ENCODE assay signal across 14 cellular contexts in genomic region chr12:39628836-39629235, GRCh38. TPM values are rescaled to one million over a fixed set of nuclear protein-coding genes. Genes with fewer than 3 reads are reported as not detected.
DNase-seq lines count a peak whose midpoint lies in the region; ATAC-seq and TF ChIP-seq lines count a peak whose summit lies in the region.
"Had no signal": no experiment of that assay in that cellular context is flagged by ENCODE, and none has a peak within 500 bp of the region (broad histone marks: within the 10 kb centered on the region; RNA-seq: fewer than 3 reads in every experiment).

No MANE protein-coding gene starts in this region.

- H3K79me2 ChIP-seq in hepatocyte, result no peaks in the 10 kb centered on the region

- H3K4me3 ChIP-seq in hepatocyte, result no peak overlapping the region
- H3K4me3 ChIP-seq: SK-N-MC had no signal

- H3K4me1 ChIP-seq in hepatocyte (ENCODE audit: insufficient read depth), result no peaks in the 10 kb centered on the region

- TF ChIP-seq CTCF in hepatocyte (IDR thresholded peaks at IDR 0.05; ENCODE audit: poor library complexity), result no peak

- WGBS in hepatocyte (ENCODE audit: low lambda C conversion rate, missing lambda C conversion rate), result 82% methylated on average over 1 of the region's 1 CpG

- H3K9me2 ChIP-seq in hepatocyte (replicated peaks; ENCODE audit: insufficient read depth), result no peaks in the 10 kb centered on the region

- H3K36me3 Mint-ChIP-seq in T-helper 2 cell treated with Interferon-gamma antibody and Interleukin-4, amounts not matched to agents 5 μg/mL and 100 μg/mL, for 36 hours (ENCODE audit: low read depth), result peaks cover 15% of the 10 kb centered on the region
- H3K36me3 Mint-ChIP-seq in natural killer cell treated with Interleukin-12 subunit alpha and Interleukin-12 subunit beta and Interleukin-15 and Interleukin-18, amount 100 ng/mL, for 72 hours, result no peaks in the 10 kb centered on the region

- no peak overlapping the region for H3K4me2 ChIP-seq in hepatocyte

- H3K27me3 Mint-ChIP-seq in T-helper 2 cell treated with Interferon-gamma antibody and Interleukin-4, amounts not matched to agents 5 μg/mL and 100 μg/mL, for 36 hours (ENCODE audit: low read depth), result no peaks in the 10 kb centered on the region
- H3K27me3 Mint-ChIP-seq in natural killer cell treated with Interleukin-12 subunit alpha and Interleukin-12 subunit beta and Interleukin-15 and Interleukin-18, amount 100 ng/mL, for 72 hours, result no peaks in the 10 kb centered on the region
- H3K27me3 Mint-ChIP-seq: dendritic cell treated with granulocyte-macrophage colony-stimulating factor and Interleukin-4, amounts not matched to agents 40 ng/mL and 50 ng/mL, for 4 days had no signal

- H3K4me3 Mint-ChIP-seq in T-helper 2 cell treated with Interferon-gamma antibody and Interleukin-4, amounts not matched to agents 5 μg/mL and 100 μg/mL, for 36 hours, result peak overlapping the region; percentile 63
- H3K4me3 Mint-ChIP-seq in natural killer cell treated with Interleukin-12 subunit alpha and Interleukin-12 subunit beta and Interleukin-15 and Interleukin-18, amount 100 ng/mL, for 72 hours, result peak overlapping the region; percentile 76
- H3K4me3 Mint-ChIP-seq: dendritic cell treated with granulocyte-macrophage colony-stimulating factor and Interleukin-4, amounts not matched to agents 40 ng/mL and 50 ng/mL, for 4 days had no signal

- H3K9me3 ChIP-seq in hepatocyte (ENCODE audit: low read depth), result no peaks in the 10 kb centered on the region

- DNase-seq in NOMO-1 treated with DMSO at 0.1 percent for 48 hours (lab: John Stamatoyannopoulos, UW; ENCODE audit: unreplicated experiment) (peak; percentile 45), NOMO-1 treated with dmso at 0.1 percent for 144 hours (lab: John Stamatoyannopoulos, UW; ENCODE audit: unreplicated experiment) (no peak), EL (no peak), hepatocyte (ENCODE audit: low spot score) (no peak), NCI-H1105 treated with DMSO at 0.1 percent for 48 hours (lab: John Stamatoyannopoulos, UW) (no peak)
- DNase-seq in T-helper 2 cell treated with Interferon-gamma antibody and Interleukin-4, amounts not matched to agents 5 μg/mL and 100 μg/mL, for 36 hours (ENCODE audit: low spot score), result no peak
- no peak for DNase-seq in natural killer cell treated with Interleukin-12 subunit alpha and Interleukin-12 subunit beta and Interleukin-15 and Interleukin-18, amount 100 ng/mL, for 72 hours (ENCODE audit: low spot score)
- DNase-seq: amygdala, NCI-H1417, NCI-H82 had no signal

- ATAC-seq in HG02678 (IDR thresholded peaks at IDR 0.05; ENCODE audit: unreplicated experiment), result peak; percentile 55
- ATAC-seq in natural killer cell treated with Interleukin-12 subunit alpha and Interleukin-12 subunit beta and Interleukin-15 and Interleukin-18, amount 100 ng/mL, for 72 hours, result peak in 1 of 2 donors; percentile 83

- H2AFZ ChIP-seq in hepatocyte, result no peak overlapping the region

- peaks cover 4% of the 10 kb centered on the region for H3K9me3 Mint-ChIP-seq in T-helper 2 cell treated with Interferon-gamma antibody and Interleukin-4, amounts not matched to agents 5 μg/mL and 100 μg/mL, for 36 hours
- H3K9me3 Mint-ChIP-seq in natural killer cell treated with Interleukin-12 subunit alpha and Interleukin-12 subunit beta and Interleukin-15 and Interleukin-18, amount 100 ng/mL, for 72 hours, result no peaks in the 10 kb centered on the region
- H3K9me3 Mint-ChIP-seq: dendritic cell treated with granulocyte-macrophage colony-stimulating factor and Interleukin-4, amounts not matched to agents 40 ng/mL and 50 ng/mL, for 4 days had no signal

- peak overlapping the region; percentile 89 for H3K27ac Mint-ChIP-seq in T-helper 2 cell treated with Interferon-gamma antibody and Interleukin-4, amounts not matched to agents 5 μg/mL and 100 μg/mL, for 36 hours
- H3K27ac Mint-ChIP-seq in natural killer cell treated with Interleukin-12 subunit alpha and Interleukin-12 subunit beta and Interleukin-15 and Interleukin-18, amount 100 ng/mL, for 72 hours, result peak overlapping the region; percentile 79 to 85
- H3K27ac Mint-ChIP-seq: dendritic cell treated with granulocyte-macrophage colony-stimulating factor and Interleukin-4, amounts not matched to agents 40 ng/mL and 50 ng/mL, for 4 days had no signal

- H3K27me3 ChIP-seq in hepatocyte, result no peaks in the 10 kb centered on the region

- peaks cover 41% of the 10 kb centered on the region for H3K4me1 Mint-ChIP-seq in T-helper 2 cell treated with Interferon-gamma antibody and Interleukin-4, amounts not matched to agents 5 μg/mL and 100 μg/mL, for 36 hours (ENCODE audit: low read depth)
- H3K4me1 Mint-ChIP-seq in natural killer cell treated with Interleukin-12 subunit alpha and Interleukin-12 subunit beta and Interleukin-15 and Interleukin-18, amount 100 ng/mL, for 72 hours (ENCODE audit: low read depth in 2 of 2), result peaks cover 16 to 30% of the 10 kb centered on the region in 2 donors

- H4K20me1 ChIP-seq in hepatocyte (ENCODE audit: insufficient read depth, poor library complexity, severe bottlenecking), result no peaks in the 10 kb centered on the region

- H3K36me3 ChIP-seq in hepatocyte (replicated peaks; ENCODE audit: insufficient read depth, low read depth), result no peaks in the 10 kb centered on the region

- no peak overlapping the region for H3K27ac ChIP-seq in hepatocyte
- H3K27ac ChIP-seq: 22Rv1, SK-N-MC had no signal

RNA-seq across cellular contexts. Expression of gene ABCD2, which starts 9.2 kb away (rescaled TPM):
- total RNA-seq in natural killer cell treated with Interleukin-12 subunit alpha and Interleukin-12 subunit beta and Interleukin-15 and Interleukin-18, amount 100 ng/mL, for 72 hours, result 1 to 10 TPM in 1 of 2 donors, under 1 TPM in 1; 0.45 to 3.1 TPM
- total RNA-seq in hepatocyte, result 0.16 and 0.17 TPM in 2 replicates
- polyA plus RNA-seq in hepatocyte, result 0.19 TPM in 1 of 2 replicates, not detected in the other
